ENCODE assay signal across 8 cellular contexts in the genomic region with DNA sequence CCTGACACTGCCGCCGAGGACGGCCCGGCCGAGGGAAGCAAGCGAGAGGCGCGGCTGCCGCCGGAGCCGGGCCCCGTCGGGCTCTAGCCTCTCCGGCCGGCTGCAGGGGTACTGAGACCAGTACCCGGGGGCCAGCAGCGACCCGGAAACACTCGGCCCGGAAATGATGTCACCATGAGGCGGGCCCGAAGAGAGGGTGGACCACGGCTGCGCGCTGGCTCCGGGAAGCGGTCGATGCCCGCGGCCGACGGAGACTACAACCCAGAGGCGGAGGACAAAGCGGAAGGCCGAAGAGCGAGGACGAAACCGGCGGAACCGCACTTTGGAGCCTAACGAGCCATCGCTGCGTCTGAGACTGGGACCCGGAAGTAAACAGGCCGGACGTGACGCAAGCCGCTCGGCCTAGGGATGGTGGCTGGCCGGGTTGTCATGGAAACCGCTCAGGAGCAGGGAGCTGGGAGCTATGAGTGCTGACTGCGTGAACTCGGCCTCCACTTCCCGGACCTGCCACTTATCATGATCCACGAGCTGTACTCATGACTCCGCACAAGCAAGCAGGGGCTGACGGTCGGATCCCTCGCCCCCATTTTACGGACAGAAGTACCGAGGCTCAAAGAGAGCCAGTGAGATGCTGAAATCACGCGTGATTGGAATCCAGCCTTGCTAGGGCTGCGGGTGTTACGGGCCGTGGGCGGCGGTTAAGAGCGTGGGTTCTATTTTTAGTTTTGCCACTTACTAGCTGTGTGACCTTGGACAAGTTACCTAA. TPM values are rescaled to one million over a fixed set of nuclear protein-coding genes. Genes with fewer than 3 reads are reported as not detected.
A peak's percentile ranks its signal among the peaks of the same experiment; 100 is the strongest.
DNase-seq lines count a peak whose midpoint lies in the region; ATAC-seq and TF ChIP-seq lines count a peak whose summit lies in the region.

A gene with protein sequence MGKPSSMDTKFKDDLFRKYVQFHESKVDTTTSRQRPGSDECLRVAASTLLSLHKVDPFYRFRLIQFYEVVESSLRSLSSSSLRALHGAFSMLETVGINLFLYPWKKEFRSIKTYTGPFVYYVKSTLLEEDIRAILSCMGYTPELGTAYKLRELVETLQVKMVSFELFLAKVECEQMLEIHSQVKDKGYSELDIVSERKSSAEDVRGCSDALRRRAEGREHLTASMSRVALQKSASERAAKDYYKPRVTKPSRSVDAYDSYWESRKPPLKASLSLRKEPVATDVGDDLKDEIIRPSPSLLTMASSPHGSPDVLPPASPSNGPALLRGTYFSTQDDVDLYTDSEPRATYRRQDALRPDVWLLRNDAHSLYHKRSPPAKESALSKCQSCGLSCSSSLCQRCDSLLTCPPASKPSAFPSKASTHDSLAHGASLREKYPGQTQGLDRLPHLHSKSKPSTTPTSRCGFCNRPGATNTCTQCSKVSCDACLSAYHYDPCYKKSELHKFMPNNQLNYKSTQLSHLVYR (minus strand): TSS at position 150 of the 766 bp plus-strand sequence. CDS start 7,039 bp downstream, outside the sequence.

- TF ChIP-seq POLR2A in GM19193 (IDR thresholded peaks at IDR 0.05; ENCODE audit: extremely low read depth, insufficient read depth, insufficient read length) = peak; percentile 80

- peak within 1 kb of the TSS; percentile 100 for H3K27ac ChIP-seq in cingulate gyrus (ENCODE audit: low read depth, low read length)

- peak; percentile 98 for DNase-seq in Ammon's horn (ENCODE audit: low spot score)
- DNase-seq in NCI-H524 (lab: John Stamatoyannopoulos, UW) = peak; percentile 89 to 91
- peak; percentile 91 to 94 for DNase-seq in activated CD4-positive, alpha-beta T cell treated with anti-CD3 and anti-CD28 coated beads for 4 hours
- peak; percentile 97 to 98 for DNase-seq in left colon
- peak; percentile 82 to 87 for DNase-seq in stimulated activated CD4-positive, alpha-beta T cell treated with anti-CD3 and anti-CD28 coated beads, Interleukin-1b, Interleukin-23, amount 100 ng/mL, for 4 hours (ENCODE audit: low read depth in 2 of 2)

- ATAC-seq in HG03432 (IDR thresholded peaks at IDR 0.05; ENCODE audit: unreplicated experiment) (peak; percentile 88), left colon (peak; percentile 77)

- intact Hi-C loops in left colon (cut with DNase I, micrococcal nuclease) = no loop called here

RNA-seq across cellular contexts. Expression of the gene that starts here (rescaled TPM):
- 10 to 100 TPM; 19.9 to 22.0 TPM for total RNA-seq in left colon

Comparison
In these comparisons a context has a peak if more than half of its experiments do, and no peak if none do; other contexts are left out.
1. Peak in every context shown above with its lines: DNase-seq, ATAC-seq and H3K27ac ChIP-seq.